1 cellular context compared by ENCODE assay signal in the genomic region with DNA sequence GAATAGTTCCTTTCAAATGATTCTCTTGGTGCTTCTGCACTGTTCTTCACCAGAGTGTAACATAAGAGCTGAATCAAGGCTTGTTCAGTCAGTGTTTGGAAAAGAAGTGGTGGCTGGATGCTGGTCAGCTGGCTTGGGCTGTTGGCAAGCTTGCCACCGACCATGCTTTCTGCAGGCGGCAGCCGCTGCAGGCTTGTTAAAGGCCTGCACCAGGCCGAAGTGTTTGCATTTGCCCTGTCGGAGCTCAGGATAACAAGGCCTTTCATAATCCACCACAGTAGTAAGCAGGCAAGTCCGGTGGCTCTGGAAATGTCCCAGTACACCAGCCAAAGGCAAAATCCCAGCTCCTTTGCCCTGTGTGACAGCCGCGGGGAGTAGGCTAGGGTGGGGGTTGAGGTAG.
A peak's percentile ranks its signal among the peaks of the same experiment; 100 is the strongest.
TF ChIP-seq lines count a peak whose summit lies in the region.

No MANE protein-coding gene starts in this region.

TF ChIP-seq in HepG2, 621 proteins besides CTCF, POLR2A, EP300 and RAD21 (continued from another document and continues in another):
- TF ChIP-seq IRF1 (CRISPR knock-in tag; IDR thresholded peaks at IDR 0.05; ENCODE audit: low read depth), result no peak
- TF ChIP-seq ELK4 (CRISPR knock-in tag; IDR thresholded peaks at IDR 0.05; ENCODE audit: borderline replicate concordance), result no peak
- no peak for TF ChIP-seq PHB2 (IDR thresholded peaks at IDR 0.05; ENCODE audit: partially characterized antibody)
- TF ChIP-seq ZNF572 (CRISPR knock-in tag; IDR thresholded peaks at IDR 0.05), result no peak
- no peak for TF ChIP-seq ZNF101 (CRISPR knock-in tag; IDR thresholded peaks at IDR 0.05; ENCODE audit: borderline replicate concordance, low read depth)
- TF ChIP-seq RARG (CRISPR knock-in tag; IDR thresholded peaks at IDR 0.05; ENCODE audit: low read depth), result no peak
- TF ChIP-seq SRF (IDR thresholded peaks at IDR 0.05; ENCODE audit: low read depth, low read length), result no peak
- TF ChIP-seq, protein P1, sequence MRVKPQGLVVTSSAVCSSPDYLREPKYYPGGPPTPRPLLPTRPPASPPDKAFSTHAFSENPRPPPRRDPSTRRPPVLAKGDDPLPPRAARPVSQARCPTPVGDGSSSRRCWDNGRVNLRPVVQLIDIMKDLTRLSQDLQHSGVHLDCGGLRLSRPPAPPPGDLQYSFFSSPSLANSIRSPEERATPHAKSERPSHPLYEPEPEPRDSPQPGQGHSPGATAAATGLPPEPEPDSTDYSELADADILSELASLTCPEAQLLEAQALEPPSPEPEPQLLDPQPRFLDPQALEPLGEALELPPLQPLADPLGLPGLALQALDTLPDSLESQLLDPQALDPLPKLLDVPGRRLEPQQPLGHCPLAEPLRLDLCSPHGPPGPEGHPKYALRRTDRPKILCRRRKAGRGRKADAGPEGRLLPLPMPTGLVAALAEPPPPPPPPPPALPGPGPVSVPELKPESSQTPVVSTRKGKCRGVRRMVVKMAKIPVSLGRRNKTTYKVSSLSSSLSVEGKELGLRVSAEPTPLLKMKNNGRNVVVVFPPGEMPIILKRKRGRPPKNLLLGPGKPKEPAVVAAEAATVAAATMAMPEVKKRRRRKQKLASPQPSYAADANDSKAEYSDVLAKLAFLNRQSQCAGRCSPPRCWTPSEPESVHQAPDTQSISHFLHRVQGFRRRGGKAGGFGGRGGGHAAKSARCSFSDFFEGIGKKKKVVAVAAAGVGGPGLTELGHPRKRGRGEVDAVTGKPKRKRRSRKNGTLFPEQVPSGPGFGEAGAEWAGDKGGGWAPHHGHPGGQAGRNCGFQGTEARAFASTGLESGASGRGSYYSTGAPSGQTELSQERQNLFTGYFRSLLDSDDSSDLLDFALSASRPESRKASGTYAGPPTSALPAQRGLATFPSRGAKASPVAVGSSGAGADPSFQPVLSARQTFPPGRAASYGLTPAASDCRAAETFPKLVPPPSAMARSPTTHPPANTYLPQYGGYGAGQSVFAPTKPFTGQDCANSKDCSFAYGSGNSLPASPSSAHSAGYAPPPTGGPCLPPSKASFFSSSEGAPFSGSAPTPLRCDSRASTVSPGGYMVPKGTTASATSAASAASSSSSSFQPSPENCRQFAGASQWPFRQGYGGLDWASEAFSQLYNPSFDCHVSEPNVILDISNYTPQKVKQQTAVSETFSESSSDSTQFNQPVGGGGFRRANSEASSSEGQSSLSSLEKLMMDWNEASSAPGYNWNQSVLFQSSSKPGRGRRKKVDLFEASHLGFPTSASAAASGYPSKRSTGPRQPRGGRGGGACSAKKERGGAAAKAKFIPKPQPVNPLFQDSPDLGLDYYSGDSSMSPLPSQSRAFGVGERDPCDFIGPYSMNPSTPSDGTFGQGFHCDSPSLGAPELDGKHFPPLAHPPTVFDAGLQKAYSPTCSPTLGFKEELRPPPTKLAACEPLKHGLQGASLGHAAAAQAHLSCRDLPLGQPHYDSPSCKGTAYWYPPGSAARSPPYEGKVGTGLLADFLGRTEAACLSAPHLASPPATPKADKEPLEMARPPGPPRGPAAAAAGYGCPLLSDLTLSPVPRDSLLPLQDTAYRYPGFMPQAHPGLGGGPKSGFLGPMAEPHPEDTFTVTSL (CRISPR knock-in tag; IDR thresholded peaks at IDR 0.05; ENCODE audit: borderline replicate concordance), result no peak
- TF ChIP-seq, protein P2, sequence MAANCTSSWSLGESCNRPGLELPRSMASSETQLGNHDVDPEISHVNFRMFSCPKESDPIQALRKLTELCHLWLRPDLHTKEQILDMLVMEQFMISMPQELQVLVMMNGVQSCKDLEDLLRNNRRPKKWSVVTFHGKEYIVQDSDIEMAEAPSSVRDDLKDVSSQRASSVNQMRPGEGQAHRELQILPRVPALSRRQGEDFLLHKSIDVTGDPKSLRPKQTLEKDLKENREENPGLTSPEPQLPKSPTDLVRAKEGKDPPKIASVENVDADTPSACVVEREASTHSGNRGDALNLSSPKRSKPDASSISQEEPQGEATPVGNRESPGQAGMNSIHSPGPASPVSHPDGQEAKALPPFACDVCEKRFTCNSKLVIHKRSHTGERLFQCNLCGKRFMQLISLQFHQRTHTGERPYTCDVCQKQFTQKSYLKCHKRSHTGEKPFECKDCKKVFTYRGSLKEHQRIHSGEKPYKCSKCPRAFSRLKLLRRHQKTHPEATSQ (CRISPR knock-in tag; IDR thresholded peaks at IDR 0.05; ENCODE audit: borderline replicate concordance), result no peak
- TF ChIP-seq NFYC (CRISPR knock-in tag; IDR thresholded peaks at IDR 0.05), result no peak
- TF ChIP-seq ZSCAN31 (CRISPR knock-in tag; IDR thresholded peaks at IDR 0.05; ENCODE audit: low read depth), result no peak
- no peak for TF ChIP-seq DNMT1 (CRISPR knock-in tag; IDR thresholded peaks at IDR 0.05)
- no peak for TF ChIP-seq PTBP1 (IDR thresholded peaks at IDR 0.05; ENCODE audit: low read depth, low read length, poor library complexity, severe bottlenecking)
- TF ChIP-seq, protein P3, sequence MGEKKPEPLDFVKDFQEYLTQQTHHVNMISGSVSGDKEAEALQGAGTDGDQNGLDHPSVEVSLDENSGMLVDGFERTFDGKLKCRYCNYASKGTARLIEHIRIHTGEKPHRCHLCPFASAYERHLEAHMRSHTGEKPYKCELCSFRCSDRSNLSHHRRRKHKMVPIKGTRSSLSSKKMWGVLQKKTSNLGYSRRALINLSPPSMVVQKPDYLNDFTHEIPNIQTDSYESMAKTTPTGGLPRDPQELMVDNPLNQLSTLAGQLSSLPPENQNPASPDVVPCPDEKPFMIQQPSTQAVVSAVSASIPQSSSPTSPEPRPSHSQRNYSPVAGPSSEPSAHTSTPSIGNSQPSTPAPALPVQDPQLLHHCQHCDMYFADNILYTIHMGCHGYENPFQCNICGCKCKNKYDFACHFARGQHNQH (CRISPR knock-in tag; IDR thresholded peaks at IDR 0.05), result no peak
- no peak for TF ChIP-seq ATAD3A (CRISPR knock-in tag; IDR thresholded peaks at IDR 0.05)
- no peak for TF ChIP-seq TEAD2 (CRISPR knock-in tag; IDR thresholded peaks at IDR 0.05)
- TF ChIP-seq KAT2B (IDR thresholded peaks at IDR 0.05; ENCODE audit: borderline replicate concordance, low read depth, low read length), result no peak
- TF ChIP-seq ZNF44 (CRISPR knock-in tag; IDR thresholded peaks at IDR 0.05), result no peak
- TF ChIP-seq DMAP1 (CRISPR knock-in tag; IDR thresholded peaks at IDR 0.05), result peak; percentile 42; the same call in 1 of the 2 replicates
- no peak for TF ChIP-seq SIN3A (IDR thresholded peaks at IDR 0.05; ENCODE audit: borderline replicate concordance, low read depth, low read length)
- TF ChIP-seq SIX4 (CRISPR knock-in tag; IDR thresholded peaks at IDR 0.05), result 0 out of 2 replicates have a peak, but pooled peaks have one; percentile 20
- TF ChIP-seq HES4 (CRISPR knock-in tag; IDR thresholded peaks at IDR 0.05; ENCODE audit: borderline replicate concordance), result no peak
- TF ChIP-seq ARNTL (CRISPR knock-in tag; IDR thresholded peaks at IDR 0.05), result no peak
- TF ChIP-seq ZNF282 (IDR thresholded peaks at IDR 0.05; ENCODE audit: partially characterized antibody), result no peak
- no peak for TF ChIP-seq JDP2 (CRISPR knock-in tag; IDR thresholded peaks at IDR 0.05; ENCODE audit: borderline replicate concordance)
- TF ChIP-seq ZNF557 (CRISPR knock-in tag; IDR thresholded peaks at IDR 0.05), result no peak
- TF ChIP-seq RAD51 (IDR thresholded peaks at IDR 0.05; ENCODE audit: borderline replicate concordance), result no peak
- peak in 1 of 2 experiments; percentile 33; a peak in 2 of 4 replicates for TF ChIP-seq HMGXB4 (CRISPR knock-in tag; IDR thresholded peaks at IDR 0.05; ENCODE audit: borderline replicate concordance in 1 of 2, low read depth in 1 of 2)
- peak; percentile 27 for TF ChIP-seq YY1 (IDR thresholded peaks at IDR 0.05; ENCODE audit: insufficient read depth, insufficient replicate concordance, low read depth, low read length)
- TF ChIP-seq HIVEP1 (CRISPR knock-in tag; IDR thresholded peaks at IDR 0.05), result no peak
- TF ChIP-seq REL (CRISPR knock-in tag; conservative IDR thresholded peaks at IDR 0.05), result no peak
- TF ChIP-seq RBM22 (optimal IDR thresholded peaks at IDR 0.05; ENCODE audit: low read length), result no peak
- TF ChIP-seq TGIF2 (CRISPR knock-in tag; IDR thresholded peaks at IDR 0.05), result no peak
- no peak for TF ChIP-seq ZNF567 (CRISPR knock-in tag; IDR thresholded peaks at IDR 0.05; ENCODE audit: borderline replicate concordance)
- no peak for TF ChIP-seq ZNF672 (CRISPR knock-in tag; IDR thresholded peaks at IDR 0.05)
- no peak for TF ChIP-seq ZBTB14 (CRISPR knock-in tag; IDR thresholded peaks at IDR 0.05)
- TF ChIP-seq GLI4 (CRISPR knock-in tag; IDR thresholded peaks at IDR 0.05; ENCODE audit: borderline replicate concordance), result no peak
- peak; percentile 40; the same call in 1 of the 2 replicates for TF ChIP-seq PHF8 (CRISPR knock-in tag; IDR thresholded peaks at IDR 0.05)
- TF ChIP-seq ELF1 (CRISPR knock-in tag; IDR thresholded peaks at IDR 0.05), result no peak
- no peak for TF ChIP-seq PRPF4 (IDR thresholded peaks at IDR 0.05; ENCODE audit: low read depth, low read length, poor library complexity, severe bottlenecking)
- no peak for TF ChIP-seq ZIK1 (CRISPR knock-in tag; IDR thresholded peaks at IDR 0.05; ENCODE audit: borderline replicate concordance, low read depth)
- TF ChIP-seq PLSCR1 (CRISPR knock-in tag; IDR thresholded peaks at IDR 0.05; ENCODE audit: borderline replicate concordance), result no peak
- TF ChIP-seq CREB1 (IDR thresholded peaks at IDR 0.05), result no peak
- no peak for TF ChIP-seq CREB1 (CRISPR knock-in tag; IDR thresholded peaks at IDR 0.05)
- TF ChIP-seq SRY (CRISPR knock-in tag; IDR thresholded peaks at IDR 0.05), result no peak
- peak; percentile 47; the same call in 1 of the 2 replicates for TF ChIP-seq ZNF766 (CRISPR knock-in tag; IDR thresholded peaks at IDR 0.05; ENCODE audit: borderline replicate concordance)
- no peak for TF ChIP-seq ZBTB34 (CRISPR knock-in tag; IDR thresholded peaks at IDR 0.05)
- no peak for TF ChIP-seq MAZ (IDR thresholded peaks at IDR 0.05; ENCODE audit: borderline replicate concordance, low read depth, low read length)
- no peak for TF ChIP-seq MAZ (CRISPR knock-in tag; IDR thresholded peaks at IDR 0.05; ENCODE audit: low read depth)
- TF ChIP-seq MTF1 (CRISPR knock-in tag; IDR thresholded peaks at IDR 0.05), result no peak
- no peak for TF ChIP-seq TBX3 (IDR thresholded peaks at IDR 0.05; ENCODE audit: borderline replicate concordance)
- no peak for TF ChIP-seq ZNF629 (CRISPR knock-in tag; conservative IDR thresholded peaks at IDR 0.05)
